ENCODE assay signal across 1 cellular context in genomic region chr10:317926-318325, GRCh38.
TF ChIP-seq lines count a peak whose summit lies in the region.

No MANE protein-coding gene starts in this region.

TF ChIP-seq in IMR-90, 13 proteins besides CTCF, POLR2A, EP300 and RAD21 (continued from another document):
- TF ChIP-seq RFX5 (IDR thresholded peaks at IDR 0.05; ENCODE audit: low read depth, low read length) (no peak), NFE2L2 (IDR thresholded peaks at IDR 0.05; ENCODE audit: low read depth, low read length) (no peak), SMC3 (IDR thresholded peaks at IDR 0.05; ENCODE audit: low read depth, low read length) (no peak)
- TF ChIP-seq, protein P1, sequence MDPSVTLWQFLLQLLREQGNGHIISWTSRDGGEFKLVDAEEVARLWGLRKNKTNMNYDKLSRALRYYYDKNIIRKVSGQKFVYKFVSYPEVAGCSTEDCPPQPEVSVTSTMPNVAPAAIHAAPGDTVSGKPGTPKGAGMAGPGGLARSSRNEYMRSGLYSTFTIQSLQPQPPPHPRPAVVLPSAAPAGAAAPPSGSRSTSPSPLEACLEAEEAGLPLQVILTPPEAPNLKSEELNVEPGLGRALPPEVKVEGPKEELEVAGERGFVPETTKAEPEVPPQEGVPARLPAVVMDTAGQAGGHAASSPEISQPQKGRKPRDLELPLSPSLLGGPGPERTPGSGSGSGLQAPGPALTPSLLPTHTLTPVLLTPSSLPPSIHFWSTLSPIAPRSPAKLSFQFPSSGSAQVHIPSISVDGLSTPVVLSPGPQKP (IDR thresholded peaks at IDR 0.05; ENCODE audit: borderline replicate concordance, low read depth, low read length) = no peak
TF ChIP-seq in IMR-90: peak in this region for 0.
